ENCODE assay signal across 23 cellular contexts in the genomic region with DNA sequence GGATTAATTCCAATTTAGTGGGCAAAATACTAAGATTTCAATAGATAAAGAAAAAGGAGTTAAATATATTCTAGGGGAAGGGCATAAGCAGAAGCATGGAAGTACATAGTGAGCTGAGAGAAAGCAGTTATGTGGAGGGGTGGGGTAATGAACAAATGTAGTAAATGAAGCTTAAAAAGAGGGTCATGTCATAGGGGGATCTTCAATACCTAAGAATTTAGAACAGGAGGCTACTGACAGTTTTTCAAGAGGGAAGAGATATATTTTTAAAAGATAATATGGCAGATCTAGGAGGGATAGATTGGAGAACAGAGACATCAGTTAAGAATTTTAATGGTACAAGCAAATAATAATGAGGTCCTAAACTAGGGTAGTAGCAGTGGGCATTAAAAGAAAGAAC. TPM values are rescaled to one million over a fixed set of nuclear protein-coding genes. Genes with fewer than 3 reads are reported as not detected.
"Had no signal": no experiment of that assay in that cellular context is flagged by ENCODE, and none has a peak within 500 bp of the region (broad histone marks: within the 10 kb centered on the region; RNA-seq: fewer than 3 reads in every experiment).

No MANE protein-coding gene starts in this region.

- H3K9me3 ChIP-seq: MG63, SK-N-SH had no signal

- H3K27me3 ChIP-seq: MG63 had no signal

- H3K9ac ChIP-seq: SK-N-SH had no signal

- H3K9me3 Mint-ChIP-seq: T-cell had no signal

- FAIRE-seq: RCC 7860 had no signal

- H3K36me3 ChIP-seq: MG63 had no signal

- H3K4me2 ChIP-seq: SK-N-SH had no signal

- H3K27ac Mint-ChIP-seq: T-cell had no signal

- H3K4me3 Mint-ChIP-seq: T-cell had no signal

- H3K27me3 Mint-ChIP-seq: T-cell had no signal

- H3K4me1 Mint-ChIP-seq: T-cell had no signal

- H3K4me3 ChIP-seq: MG63 had no signal

- ATAC-seq: T-cell had no signal

- DNase-seq: Karpas-422, KG1, MG63, NCI-H1092, NCI-H1105 treated with DMSO at 0.1 percent for 48 hours, NCI-H1417 treated with DMSO at 0.1 percent for 48 hours, NCI-H146, NCI-H1694 treated with DMSO at 0.1 percent for 48 hours, NCI-H1930, NCI-H2081, NCI-H2107, NCI-H2227 treated with DMSO at 0.1 percent for 48 hours, NCI-H524 treated with DMSO at 0.1 percent for 48 hours, NCI-H69, NCI-H774, Right ventricle myocardium superior, RPMI8226, SK-N-SH, SW 1271, T-cell had no signal

RNA-seq across cellular contexts. Expression of gene SYCP3, which starts 9.4 kb away (rescaled TPM):
- total RNA-seq: HT1080, NCI-H460, Right ventricle myocardium superior had no signal
